ENCODE assay signal across 2 cellular contexts in the genomic region with DNA sequence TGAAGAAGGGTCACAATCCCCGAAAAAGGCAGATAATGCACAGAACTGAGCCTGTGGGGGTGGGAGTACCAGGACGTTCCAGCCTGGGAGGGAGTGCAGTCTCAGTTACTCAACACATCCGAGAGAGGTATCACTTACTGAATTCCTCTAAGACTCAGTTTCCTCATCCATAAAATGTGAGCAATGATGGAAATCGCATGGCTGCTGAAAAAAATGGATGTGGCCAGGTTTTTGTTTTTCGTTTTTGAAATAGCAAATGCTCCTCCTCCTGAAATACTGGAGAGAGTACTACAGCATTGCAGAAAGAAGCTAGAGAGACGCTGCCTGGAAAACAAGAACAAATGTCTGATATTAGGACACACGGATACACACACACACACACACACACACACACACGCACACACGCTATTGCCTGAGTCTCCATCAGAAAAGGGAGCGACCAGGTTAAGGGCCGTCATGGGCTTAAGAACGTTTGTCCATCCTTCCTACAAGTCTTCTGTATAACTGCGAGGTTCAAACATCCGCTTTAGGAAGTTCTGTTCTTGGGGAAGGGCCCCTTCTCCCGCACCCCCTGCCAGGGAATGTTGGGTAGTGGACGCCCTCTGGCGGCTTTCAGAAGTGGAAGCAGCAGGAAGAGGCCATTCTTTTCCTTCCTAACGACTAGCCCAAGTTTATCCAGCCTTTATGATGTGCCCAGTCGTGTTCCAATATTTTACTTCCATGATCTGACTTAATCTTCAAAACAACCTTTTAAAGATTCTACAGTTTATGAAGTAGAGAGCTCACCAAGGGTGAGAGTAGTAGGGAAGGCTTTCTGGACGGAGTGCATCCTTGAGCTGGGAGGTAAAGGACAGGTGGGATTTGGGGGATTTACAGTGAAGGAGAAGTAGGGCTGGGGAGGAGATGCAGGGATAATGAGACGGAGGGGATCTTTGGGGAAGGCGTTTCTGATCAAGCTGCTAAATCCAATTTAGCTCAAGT.
A peak's percentile ranks its signal among the peaks of the same experiment; 100 is the strongest.
TF ChIP-seq lines count a peak whose summit lies in the region.

No MANE protein-coding gene starts in this region.

TF ChIP-seq in SK-N-SH treated with all-trans-retinoic acid at 6 μM for 48 hours, 23 proteins besides CTCF, POLR2A, EP300 and RAD21:
- TF ChIP-seq OSR1 (CRISPR knock-in tag; IDR thresholded peaks at IDR 0.05) (0 out of 2 replicates have a peak, but pooled peaks have one; percentile 9), ESRRG (CRISPR knock-in tag; IDR thresholded peaks at IDR 0.05) (no peak)
- TF ChIP-seq, protein P1, sequence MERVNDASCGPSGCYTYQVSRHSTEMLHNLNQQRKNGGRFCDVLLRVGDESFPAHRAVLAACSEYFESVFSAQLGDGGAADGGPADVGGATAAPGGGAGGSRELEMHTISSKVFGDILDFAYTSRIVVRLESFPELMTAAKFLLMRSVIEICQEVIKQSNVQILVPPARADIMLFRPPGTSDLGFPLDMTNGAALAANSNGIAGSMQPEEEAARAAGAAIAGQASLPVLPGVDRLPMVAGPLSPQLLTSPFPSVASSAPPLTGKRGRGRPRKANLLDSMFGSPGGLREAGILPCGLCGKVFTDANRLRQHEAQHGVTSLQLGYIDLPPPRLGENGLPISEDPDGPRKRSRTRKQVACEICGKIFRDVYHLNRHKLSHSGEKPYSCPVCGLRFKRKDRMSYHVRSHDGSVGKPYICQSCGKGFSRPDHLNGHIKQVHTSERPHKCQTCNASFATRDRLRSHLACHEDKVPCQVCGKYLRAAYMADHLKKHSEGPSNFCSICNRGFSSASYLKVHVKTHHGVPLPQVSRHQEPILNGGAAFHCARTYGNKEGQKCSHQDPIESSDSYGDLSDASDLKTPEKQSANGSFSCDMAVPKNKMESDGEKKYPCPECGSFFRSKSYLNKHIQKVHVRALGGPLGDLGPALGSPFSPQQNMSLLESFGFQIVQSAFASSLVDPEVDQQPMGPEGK (CRISPR knock-in tag; IDR thresholded peaks at IDR 0.05; ENCODE audit: borderline replicate concordance): peak; percentile 61; the same call in 1 of the 2 replicates
TF ChIP-seq in SK-N-SH treated with all-trans-retinoic acid at 6 μM for 48 hours: peak in this region for 2.

TF ChIP-seq in HepG2, 621 proteins besides CTCF, POLR2A, EP300 and RAD21 (continues in another document):
- TF ChIP-seq ETV5 (CRISPR knock-in tag; IDR thresholded peaks at IDR 0.05; ENCODE audit: borderline replicate concordance): peak; percentile 67; the same call in 1 of the 2 replicates
- TF ChIP-seq ONECUT2 (CRISPR knock-in tag; IDR thresholded peaks at IDR 0.05): no peak
- TF ChIP-seq, protein P1 (CRISPR knock-in tag; IDR thresholded peaks at IDR 0.05): peak; percentile 94
- no peak for TF ChIP-seq SIN3B (IDR thresholded peaks at IDR 0.05; ENCODE audit: low read length)
- no peak for TF ChIP-seq MATR3 (CRISPR knock-in tag; IDR thresholded peaks at IDR 0.05)
- TF ChIP-seq ZSCAN9 (CRISPR knock-in tag; IDR thresholded peaks at IDR 0.05; ENCODE audit: borderline replicate concordance): no peak
- 0 out of 4 replicates have a peak, but pooled peaks of 1 of the 2 experiments have one; percentile 39 for TF ChIP-seq KLF16 (CRISPR knock-in tag; IDR thresholded peaks at IDR 0.05)
- no peak for TF ChIP-seq ZC3H4 (CRISPR knock-in tag; IDR thresholded peaks at IDR 0.05; ENCODE audit: borderline replicate concordance)
- TF ChIP-seq, protein P2, sequence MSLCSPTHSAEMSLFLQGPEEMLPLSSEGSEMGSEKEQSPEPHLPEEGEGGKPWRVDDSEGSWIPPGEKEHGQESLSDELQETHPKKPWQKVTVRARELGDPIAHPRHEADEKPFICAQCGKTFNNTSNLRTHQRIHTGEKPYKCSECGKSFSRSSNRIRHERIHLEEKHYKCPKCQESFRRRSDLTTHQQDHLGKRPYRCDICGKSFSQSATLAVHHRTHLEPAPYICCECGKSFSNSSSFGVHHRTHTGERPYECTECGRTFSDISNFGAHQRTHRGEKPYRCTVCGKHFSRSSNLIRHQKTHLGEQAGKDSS (CRISPR knock-in tag; IDR thresholded peaks at IDR 0.05; ENCODE audit: borderline replicate concordance, low read depth): no peak
- TF ChIP-seq, protein P3, sequence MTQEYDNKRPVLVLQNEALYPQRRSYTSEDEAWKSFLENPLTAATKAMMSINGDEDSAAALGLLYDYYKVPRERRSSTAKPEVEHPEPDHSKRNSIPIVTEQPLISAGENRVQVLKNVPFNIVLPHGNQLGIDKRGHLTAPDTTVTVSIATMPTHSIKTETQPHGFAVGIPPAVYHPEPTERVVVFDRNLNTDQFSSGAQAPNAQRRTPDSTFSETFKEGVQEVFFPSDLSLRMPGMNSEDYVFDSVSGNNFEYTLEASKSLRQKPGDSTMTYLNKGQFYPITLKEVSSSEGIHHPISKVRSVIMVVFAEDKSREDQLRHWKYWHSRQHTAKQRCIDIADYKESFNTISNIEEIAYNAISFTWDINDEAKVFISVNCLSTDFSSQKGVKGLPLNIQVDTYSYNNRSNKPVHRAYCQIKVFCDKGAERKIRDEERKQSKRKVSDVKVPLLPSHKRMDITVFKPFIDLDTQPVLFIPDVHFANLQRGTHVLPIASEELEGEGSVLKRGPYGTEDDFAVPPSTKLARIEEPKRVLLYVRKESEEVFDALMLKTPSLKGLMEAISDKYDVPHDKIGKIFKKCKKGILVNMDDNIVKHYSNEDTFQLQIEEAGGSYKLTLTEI (CRISPR knock-in tag; conservative IDR thresholded peaks at IDR 0.05): no peak
- TF ChIP-seq SMC3 (IDR thresholded peaks at IDR 0.05; ENCODE audit: low read length): peak; percentile 96
- TF ChIP-seq ZNF484 (CRISPR knock-in tag; IDR thresholded peaks at IDR 0.05; ENCODE audit: borderline replicate concordance, low read depth): no peak
- TF ChIP-seq POLR2AphosphoS2 (IDR thresholded peaks at IDR 0.05; ENCODE audit: low read depth, low read length): no peak
- TF ChIP-seq CBX2 (IDR thresholded peaks at IDR 0.05; ENCODE audit: low read depth, low read length): no peak
- no peak; the same call in 1 of the 2 replicates for TF ChIP-seq CBX2 (CRISPR knock-in tag; IDR thresholded peaks at IDR 0.05; ENCODE audit: low read depth)
- TF ChIP-seq ZNF577 (CRISPR knock-in tag; IDR thresholded peaks at IDR 0.05; ENCODE audit: borderline replicate concordance, low read depth): no peak
- TF ChIP-seq ZNF382 (CRISPR knock-in tag; IDR thresholded peaks at IDR 0.05; ENCODE audit: borderline replicate concordance): no peak
- peak; percentile 74 for TF ChIP-seq TEAD3 (CRISPR knock-in tag; optimal IDR thresholded peaks at IDR 0.05; ENCODE audit: borderline replicate concordance)
- no peak for TF ChIP-seq NR1H2 (CRISPR knock-in tag; IDR thresholded peaks at IDR 0.05; ENCODE audit: borderline replicate concordance, low read depth)
- TF ChIP-seq RFXANK (CRISPR knock-in tag; IDR thresholded peaks at IDR 0.05): no peak
- TF ChIP-seq ZNF564 (CRISPR knock-in tag; IDR thresholded peaks at IDR 0.05): no peak
- TF ChIP-seq ZNF207 (IDR thresholded peaks at IDR 0.05; ENCODE audit: borderline replicate concordance): no peak
- no peak for TF ChIP-seq CEBPG (CRISPR knock-in tag; IDR thresholded peaks at IDR 0.05)
- no peak for TF ChIP-seq ZNF782 (CRISPR knock-in tag; IDR thresholded peaks at IDR 0.05; ENCODE audit: borderline replicate concordance)
- TF ChIP-seq ZNF143 (CRISPR knock-in tag; IDR thresholded peaks at IDR 0.05): 0 out of 2 replicates have a peak, but pooled peaks have one; percentile 39
- TF ChIP-seq ZNF234 (CRISPR knock-in tag; conservative IDR thresholded peaks at IDR 0.05): no peak
- TF ChIP-seq IRX3 (CRISPR knock-in tag; IDR thresholded peaks at IDR 0.05; ENCODE audit: borderline replicate concordance, low read depth): no peak
- TF ChIP-seq, protein P4, sequence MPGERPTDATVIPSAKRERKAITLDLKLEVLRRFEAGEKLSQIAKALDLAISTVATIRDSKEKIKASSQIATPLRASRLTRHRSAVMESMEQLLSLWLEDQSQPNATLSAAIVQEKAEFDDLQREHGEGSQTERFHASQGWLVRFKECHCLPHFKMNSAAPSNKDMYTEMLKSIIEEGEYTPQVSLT (CRISPR knock-in tag; IDR thresholded peaks at IDR 0.05; ENCODE audit: borderline replicate concordance, low read depth): no peak
- TF ChIP-seq, protein P5, sequence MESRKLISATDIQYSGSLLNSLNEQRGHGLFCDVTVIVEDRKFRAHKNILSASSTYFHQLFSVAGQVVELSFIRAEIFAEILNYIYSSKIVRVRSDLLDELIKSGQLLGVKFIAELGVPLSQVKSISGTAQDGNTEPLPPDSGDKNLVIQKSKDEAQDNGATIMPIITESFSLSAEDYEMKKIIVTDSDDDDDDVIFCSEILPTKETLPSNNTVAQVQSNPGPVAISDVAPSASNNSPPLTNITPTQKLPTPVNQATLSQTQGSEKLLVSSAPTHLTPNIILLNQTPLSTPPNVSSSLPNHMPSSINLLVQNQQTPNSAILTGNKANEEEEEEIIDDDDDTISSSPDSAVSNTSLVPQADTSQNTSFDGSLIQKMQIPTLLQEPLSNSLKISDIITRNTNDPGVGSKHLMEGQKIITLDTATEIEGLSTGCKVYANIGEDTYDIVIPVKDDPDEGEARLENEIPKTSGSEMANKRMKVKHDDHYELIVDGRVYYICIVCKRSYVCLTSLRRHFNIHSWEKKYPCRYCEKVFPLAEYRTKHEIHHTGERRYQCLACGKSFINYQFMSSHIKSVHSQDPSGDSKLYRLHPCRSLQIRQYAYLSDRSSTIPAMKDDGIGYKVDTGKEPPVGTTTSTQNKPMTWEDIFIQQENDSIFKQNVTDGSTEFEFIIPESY (CRISPR knock-in tag; IDR thresholded peaks at IDR 0.05): 0 out of 2 replicates have a peak, but pooled peaks have one; percentile 22
- TF ChIP-seq YEATS2 (CRISPR knock-in tag; IDR thresholded peaks at IDR 0.05; ENCODE audit: borderline replicate concordance): 0 out of 2 replicates have a peak, but pooled peaks have one; percentile 5
- peak; percentile 32; the same call in 1 of the 2 replicates for TF ChIP-seq ELF1 (CRISPR knock-in tag; IDR thresholded peaks at IDR 0.05)
- TF ChIP-seq, protein P6, sequence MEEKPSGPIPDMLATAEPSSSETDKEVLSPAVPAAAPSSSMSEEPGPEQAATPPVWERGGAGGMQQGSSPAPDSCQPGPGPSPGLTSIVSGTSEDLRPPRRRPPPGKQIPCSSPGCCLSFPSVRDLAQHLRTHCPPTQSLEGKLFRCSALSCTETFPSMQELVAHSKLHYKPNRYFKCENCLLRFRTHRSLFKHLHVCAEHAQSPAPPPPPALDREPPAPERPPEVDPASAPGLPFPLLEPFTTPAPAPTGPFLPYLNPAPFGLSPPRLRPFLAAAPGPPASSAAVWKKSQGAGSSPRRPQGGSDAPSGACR (CRISPR knock-in tag; IDR thresholded peaks at IDR 0.05): no peak
- TF ChIP-seq FOXC1 (CRISPR knock-in tag; IDR thresholded peaks at IDR 0.05; ENCODE audit: borderline replicate concordance): no peak
- TF ChIP-seq MZF1 (CRISPR knock-in tag; IDR thresholded peaks at IDR 0.05; ENCODE audit: borderline replicate concordance): no peak
- TF ChIP-seq, protein P7, sequence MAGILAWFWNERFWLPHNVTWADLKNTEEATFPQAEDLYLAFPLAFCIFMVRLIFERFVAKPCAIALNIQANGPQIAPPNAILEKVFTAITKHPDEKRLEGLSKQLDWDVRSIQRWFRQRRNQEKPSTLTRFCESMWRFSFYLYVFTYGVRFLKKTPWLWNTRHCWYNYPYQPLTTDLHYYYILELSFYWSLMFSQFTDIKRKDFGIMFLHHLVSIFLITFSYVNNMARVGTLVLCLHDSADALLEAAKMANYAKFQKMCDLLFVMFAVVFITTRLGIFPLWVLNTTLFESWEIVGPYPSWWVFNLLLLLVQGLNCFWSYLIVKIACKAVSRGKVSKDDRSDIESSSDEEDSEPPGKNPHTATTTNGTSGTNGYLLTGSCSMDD (CRISPR knock-in tag; IDR thresholded peaks at IDR 0.05): no peak
- TF ChIP-seq ZSCAN20 (CRISPR knock-in tag; IDR thresholded peaks at IDR 0.05; ENCODE audit: borderline replicate concordance): no peak
- TF ChIP-seq KDM2A (CRISPR knock-in tag; IDR thresholded peaks at IDR 0.05; ENCODE audit: borderline replicate concordance, low read depth): peak; percentile 43; the same call in 1 of the 2 replicates
- peak; percentile 7; the same call in 1 of the 2 replicates for TF ChIP-seq TBX2 (CRISPR knock-in tag; IDR thresholded peaks at IDR 0.05; ENCODE audit: borderline replicate concordance)
- no peak for TF ChIP-seq RELA (CRISPR knock-in tag; IDR thresholded peaks at IDR 0.05)
- no peak for TF ChIP-seq SRF (IDR thresholded peaks at IDR 0.05; ENCODE audit: low read depth, low read length)
- TF ChIP-seq HNRNPK (IDR thresholded peaks at IDR 0.05; ENCODE audit: low read depth, low read length, poor library complexity, severe bottlenecking): no peak
- no peak for TF ChIP-seq MED1 (CRISPR knock-in tag; IDR thresholded peaks at IDR 0.05)
- TF ChIP-seq BRD4 (CRISPR knock-in tag; IDR thresholded peaks at IDR 0.05): no peak
- TF ChIP-seq RBM39 (IDR thresholded peaks at IDR 0.05; ENCODE audit: low read depth, low read length, poor library complexity, severe bottlenecking): no peak
- no peak for TF ChIP-seq ZNF614 (CRISPR knock-in tag; IDR thresholded peaks at IDR 0.05; ENCODE audit: borderline replicate concordance)
- no peak for TF ChIP-seq NCOA5 (CRISPR knock-in tag; IDR thresholded peaks at IDR 0.05)
- TF ChIP-seq, protein P8, sequence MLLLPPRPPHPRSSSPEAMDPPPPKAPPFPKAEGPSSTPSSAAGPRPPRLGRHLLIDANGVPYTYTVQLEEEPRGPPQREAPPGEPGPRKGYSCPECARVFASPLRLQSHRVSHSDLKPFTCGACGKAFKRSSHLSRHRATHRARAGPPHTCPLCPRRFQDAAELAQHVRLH (CRISPR knock-in tag; IDR thresholded peaks at IDR 0.05; ENCODE audit: borderline replicate concordance, low read depth): no peak; the same call in 1 of the 2 replicates
- peak; percentile 39; the same call in 1 of the 2 replicates for TF ChIP-seq GATAD2A (CRISPR knock-in tag; IDR thresholded peaks at IDR 0.05)
- TF ChIP-seq FOXK1 (CRISPR knock-in tag; IDR thresholded peaks at IDR 0.05; ENCODE audit: borderline replicate concordance, low read depth): no peak
- TF ChIP-seq CENPT (CRISPR knock-in tag; IDR thresholded peaks at IDR 0.05; ENCODE audit: low read depth): no peak
- TF ChIP-seq, protein P9, sequence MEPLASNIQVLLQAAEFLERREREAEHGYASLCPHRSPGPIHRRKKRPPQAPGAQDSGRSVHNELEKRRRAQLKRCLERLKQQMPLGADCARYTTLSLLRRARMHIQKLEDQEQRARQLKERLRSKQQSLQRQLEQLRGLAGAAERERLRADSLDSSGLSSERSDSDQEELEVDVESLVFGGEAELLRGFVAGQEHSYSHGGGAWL (CRISPR knock-in tag; IDR thresholded peaks at IDR 0.05): no peak
